Comparison of ENCODE assay signal across 1 cellular context in the genomic region with DNA sequence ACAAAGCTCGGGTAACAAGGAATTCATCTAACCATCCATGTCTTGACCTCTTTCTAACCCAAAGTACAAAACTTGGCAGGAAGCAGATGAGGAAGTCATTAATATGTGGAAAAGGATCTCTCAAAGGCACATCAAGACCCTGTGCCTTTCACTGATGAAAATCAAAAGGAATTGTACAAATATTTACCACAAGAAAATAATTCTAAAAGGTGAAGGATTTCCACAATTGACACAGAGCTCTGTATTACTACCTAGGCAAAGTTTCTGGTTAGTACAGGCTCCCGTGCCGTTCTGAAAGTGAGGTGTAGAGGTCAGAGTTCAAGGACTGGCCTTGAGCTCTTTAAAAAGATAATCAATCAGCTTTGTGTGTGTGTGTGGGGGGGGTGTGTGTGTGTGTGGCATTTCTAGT.
TF ChIP-seq lines count a peak whose summit lies in the region.

No MANE protein-coding gene starts in this region.

TF ChIP-seq in endothelial cell of umbilical vein, 7 proteins besides CTCF, POLR2A, EP300 and RAD21 (continued from another document):
- TF ChIP-seq POLR2AphosphoS5 (IDR thresholded peaks at IDR 0.05; ENCODE audit: insufficient read depth, low read depth, low read length) (no peak), FOS (IDR thresholded peaks at IDR 0.05; ENCODE audit: borderline replicate concordance, insufficient read depth, low read length) (no peak)
- TF ChIP-seq, protein P1, sequence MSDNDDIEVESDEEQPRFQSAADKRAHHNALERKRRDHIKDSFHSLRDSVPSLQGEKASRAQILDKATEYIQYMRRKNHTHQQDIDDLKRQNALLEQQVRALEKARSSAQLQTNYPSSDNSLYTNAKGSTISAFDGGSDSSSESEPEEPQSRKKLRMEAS (IDR thresholded peaks at IDR 0.05; ENCODE audit: insufficient read depth, insufficient read length) = no peak
